Comparison of ENCODE assay signal across 18 cellular contexts in the genomic region with DNA sequence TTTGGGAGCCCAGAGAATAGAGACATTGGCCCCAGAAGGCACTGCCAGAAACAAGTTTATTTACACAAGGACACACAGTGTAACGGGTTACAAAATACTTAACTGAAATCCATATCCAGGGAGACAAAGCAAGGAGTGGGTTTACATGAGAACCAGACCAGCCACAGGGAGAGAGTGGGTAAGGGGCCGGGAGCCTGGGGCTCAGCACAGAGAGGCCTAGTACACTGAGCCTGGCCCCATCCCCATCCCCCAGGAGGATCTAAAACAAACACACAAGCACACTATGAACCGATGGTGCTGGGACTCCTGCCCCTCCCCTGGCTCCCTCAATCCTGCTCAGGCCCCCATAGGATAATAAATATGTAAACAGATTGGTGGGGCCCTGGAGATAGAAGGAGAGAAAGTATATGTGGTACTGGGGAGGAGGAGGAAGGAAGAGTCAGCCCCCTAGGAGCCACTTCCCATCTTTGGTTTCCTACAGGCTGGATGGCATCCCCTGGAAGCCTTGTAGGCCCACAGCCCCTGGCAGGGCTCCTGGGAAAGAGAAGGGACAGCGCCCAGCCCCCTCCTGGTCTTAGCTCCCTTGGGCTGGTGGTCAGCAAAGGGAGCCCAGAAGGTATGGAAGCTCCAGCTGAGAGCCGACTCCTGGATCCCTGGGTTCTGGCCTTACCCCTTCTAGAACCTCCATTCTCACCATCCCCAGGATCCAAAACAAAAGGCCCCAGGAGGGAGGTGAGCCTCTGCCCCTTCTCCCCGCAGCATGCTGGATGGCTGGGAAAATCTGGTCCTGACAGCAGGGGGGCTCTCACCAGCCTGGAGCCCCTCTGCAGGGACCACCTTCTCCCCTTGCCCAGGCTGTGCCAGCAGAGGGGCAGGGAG. TPM values are rescaled to one million over a fixed set of nuclear protein-coding genes. Genes with fewer than 3 reads are reported as not detected.
DNase-seq lines count a peak whose midpoint lies in the region; ATAC-seq and TF ChIP-seq lines count a peak whose summit lies in the region.
"Had no signal": no experiment of that assay in that cellular context is flagged by ENCODE, and none has a peak within 500 bp of the region (broad histone marks: within the 10 kb centered on the region; RNA-seq: fewer than 3 reads in every experiment).

No MANE protein-coding gene starts in this region.

- no peak overlapping the region for H3K4me3 Mint-ChIP-seq in immature natural killer cell
- H3K4me3 Mint-ChIP-seq: activated CD4-positive, alpha-beta T cell treated with anti-CD3 and anti-CD28 coated beads, Interleukin-2, amount 10 ng/mL, durations not matched to agents 7 days and 5 days; effector memory CD8-positive, alpha-beta T cell had no signal

- 60% methylated on average over 6 of the region's 6 CpGs for WGBS in liver

- DNase-seq in left ventricle myocardium inferior (no peak), right atrium auricular region (ENCODE audit: low spot score) (no peak), upper lobe of right lung (no peak), immature natural killer cell (no peak), NCI-H2196 (lab: John Stamatoyannopoulos, UW; ENCODE audit: unreplicated experiment) (no peak)
- DNase-seq: activated CD4-positive, alpha-beta T cell treated with anti-CD3 and anti-CD28 coated beads, Interleukin-2, amount 10 ng/mL, durations not matched to agents 7 days and 5 days; activated gamma-delta T cell; DMS79 treated with DMSO at 0.1 percent for 48 hours; effector memory CD8-positive, alpha-beta T cell; NCI-H1436 treated with DMSO at 0.1 percent for 48 hours; NCI-H510A had no signal

- intact Hi-C loops in left ventricle myocardium inferior (cut with micrococcal nuclease): no loop called here
- intact Hi-C loops in upper lobe of right lung (cut with DNase I): no loop called here

- H3K27ac ChIP-seq in left ventricle myocardium inferior (replicated peaks): peak overlapping the region; percentile 33
- no peak overlapping the region for H3K27ac ChIP-seq in right atrium auricular region
- H3K27ac ChIP-seq in VCaP: peak overlapping the region; percentile 98
- peak overlapping the region; percentile 44 to 54 for H3K27ac ChIP-seq in liver (ENCODE audit: low read depth in 1 of 2, low read length in 2 of 2)
- peak overlapping the region; percentile 36 for H3K27ac ChIP-seq in upper lobe of right lung
- H3K27ac ChIP-seq: KMS-11, ovary had no signal

- ATAC-seq in upper lobe of right lung (no peak), HG03139 (IDR thresholded peaks at IDR 0.05; ENCODE audit: unreplicated experiment) (no peak)
- ATAC-seq: effector memory CD8-positive, alpha-beta T cell; gastroesophageal sphincter; HCT116 had no signal

- TF ChIP-seq RAD21 in liver (IDR thresholded peaks at IDR 0.05): peak in 1 of 2 donors; percentile 43

- H3K4me1 ChIP-seq in left ventricle myocardium inferior: peaks cover 36% of the 10 kb centered on the region
- H3K4me1 ChIP-seq in right atrium auricular region: peaks cover 0 to 1% of the 10 kb centered on the region in 2 donors
- H3K4me1 ChIP-seq in liver (ENCODE audit: control insufficient read depth in 4 of 4, insufficient read depth in 4 of 4, low read length in 3 of 4): peaks cover 3 to 28% (median 22%) of the 10 kb centered on the region in 4 donors
- peaks cover 13% of the 10 kb centered on the region for H3K4me1 ChIP-seq in upper lobe of right lung

- H3K4me1 Mint-ChIP-seq in immature natural killer cell: peaks cover 3 to 4% of the 10 kb centered on the region in 2 donors

- no peak overlapping the region for H3K27ac Mint-ChIP-seq in immature natural killer cell

- H3K4me3 ChIP-seq in left ventricle myocardium inferior (no peak overlapping the region), right atrium auricular region (no peak overlapping the region), liver (ENCODE audit: low read depth in 1 of 3, low read length in 3 of 3) (no peak overlapping the region), upper lobe of right lung (no peak overlapping the region)
- H3K4me3 ChIP-seq: gastroesophageal sphincter, ovary had no signal

- H3K9me3 ChIP-seq in left ventricle myocardium inferior (replicated peaks): no peaks in the 10 kb centered on the region
- H3K9me3 ChIP-seq in right atrium auricular region: no peaks in the 10 kb centered on the region
- H3K9me3 ChIP-seq in liver (ENCODE audit: control insufficient read depth in 4 of 4, low read length in 3 of 4): no peaks in the 10 kb centered on the region
- H3K9me3 ChIP-seq in upper lobe of right lung: no peaks in the 10 kb centered on the region
- H3K9me3 ChIP-seq: gastroesophageal sphincter, ovary had no signal

- H3K36me3 ChIP-seq in left ventricle myocardium inferior (peaks cover 80% of the 10 kb centered on the region), right atrium auricular region (peaks cover 62% of the 10 kb centered on the region), liver (ENCODE audit: control insufficient read depth in 4 of 4, insufficient read depth in 3 of 4, low read depth in 1 of 4, low read length in 3 of 4) (peaks cover 0 to 29% (median 10%) of the 10 kb centered on the region in 4 donors), upper lobe of right lung (peaks cover 72% of the 10 kb centered on the region)
- H3K36me3 ChIP-seq: ovary had no signal

- H3K9me3 Mint-ChIP-seq in immature natural killer cell: no peaks in the 10 kb centered on the region
- H3K9me3 Mint-ChIP-seq: activated CD4-positive, alpha-beta T cell treated with anti-CD3 and anti-CD28 coated beads, Interleukin-2, amount 10 ng/mL, durations not matched to agents 7 days and 5 days; effector memory CD8-positive, alpha-beta T cell had no signal

- TF ChIP-seq CTCF in left ventricle myocardium inferior (IDR thresholded peaks at IDR 0.05; ENCODE audit: borderline replicate concordance) (no peak), right atrium auricular region (IDR thresholded peaks at IDR 0.05) (no peak), VCaP (conservative IDR thresholded peaks at IDR 0.05) (no peak), liver (IDR thresholded peaks at IDR 0.05; ENCODE audit: low read depth, low read length, missing input control) (no peak), upper lobe of right lung (IDR thresholded peaks at IDR 0.05) (no peak)

- peaks cover 0 to 8% (median 4%) of the 10 kb centered on the region in 3 donors for H3K36me3 Mint-ChIP-seq in immature natural killer cell

- no peak overlapping the region for H3K9ac ChIP-seq in liver (ENCODE audit: low read depth in 1 of 2, low read length in 2 of 2)
- H3K9ac ChIP-seq: KMS-11 had no signal

- H3K27me3 ChIP-seq in left ventricle myocardium inferior (ENCODE audit: low read depth): no peaks in the 10 kb centered on the region
- H3K27me3 ChIP-seq in right atrium auricular region: no peaks in the 10 kb centered on the region
- H3K27me3 ChIP-seq in liver (ENCODE audit: control insufficient read depth in 4 of 4, insufficient read depth in 4 of 4, low read length in 3 of 4): no peaks in the 10 kb centered on the region
- H3K27me3 ChIP-seq in upper lobe of right lung: no peaks in the 10 kb centered on the region
- H3K27me3 ChIP-seq: gastroesophageal sphincter, ovary had no signal

- peaks cover 0 to 2% (median 0%) of the 10 kb centered on the region in 3 donors for H3K27me3 Mint-ChIP-seq in immature natural killer cell (ENCODE audit: low read depth in 3 of 3)
- H3K27me3 Mint-ChIP-seq: activated CD4-positive, alpha-beta T cell treated with anti-CD3 and anti-CD28 coated beads, Interleukin-2, amount 10 ng/mL, durations not matched to agents 7 days and 5 days; effector memory CD8-positive, alpha-beta T cell had no signal

TF ChIP-seq in liver, 16 proteins besides CTCF, POLR2A, EP300 and RAD21 (continues in another document):
- TF ChIP-seq RXRA (IDR thresholded peaks at IDR 0.05) (peak in 1 of 2 donors; percentile 9), HNF4G (IDR thresholded peaks at IDR 0.05) (no peak), FOXA2 (IDR thresholded peaks at IDR 0.05) (peak; percentile 72), HNF4A (conservative IDR thresholded peaks at IDR 0.05) (peak; percentile 41), ZBTB33 (IDR thresholded peaks at IDR 0.05) (no peak), MAX (IDR thresholded peaks at IDR 0.05) (no peak), ATF3 (IDR thresholded peaks at IDR 0.05) (no peak), JUND (IDR thresholded peaks at IDR 0.05) (no peak), TAF1 (conservative IDR thresholded peaks at IDR 0.05) (no peak)

RNA-seq across cellular contexts. Expression of gene G6PC3, which starts 6.4 kb away (rescaled TPM):
- total RNA-seq in left ventricle myocardium inferior (29.3 TPM), right atrium auricular region (10 to 100 TPM; 36.0 to 41.1 TPM), liver (1 to 10 TPM; 6.7 to 7.8 TPM), upper lobe of right lung (39.7 TPM)
- polyA plus RNA-seq in liver (10 to 100 TPM in 1 of 2 donors, 1 to 10 TPM in 1; 8.7 to 15.1 TPM), immature natural killer cell (10 to 100 TPM; 30.9 to 41.6 (median 31.5) TPM)

RNA-seq across cellular contexts. Expression of gene LSM12, which starts 10.5 kb away (rescaled TPM):
- total RNA-seq in left ventricle myocardium inferior (41.2 TPM), right atrium auricular region (10 to 100 TPM; 36.8 to 41.3 TPM), liver (10 to 100 TPM; 12.1 to 13.6 TPM), upper lobe of right lung (39.8 TPM)
- polyA plus RNA-seq in liver (10 to 100 TPM; 16.7 to 31.9 TPM), immature natural killer cell (10 to 100 TPM; 56.5 to 82.6 (median 77.9) TPM)

RNA-seq across cellular contexts. Expression of gene HDAC5, which starts 46.5 kb away (rescaled TPM):
- 62.6 TPM for total RNA-seq in left ventricle myocardium inferior
- total RNA-seq in right atrium auricular region: 100 to 1,000 TPM in 1 of 2 donors, 10 to 100 TPM in 1; 80.0 to 138 TPM
- 10 to 100 TPM; 18.2 to 20.3 TPM for total RNA-seq in liver
- 10 to 100 TPM in 1 of 2 donors, 1 to 10 TPM in 1; 5.8 to 10.7 TPM for polyA plus RNA-seq in liver
- 55.3 TPM for total RNA-seq in upper lobe of right lung
- polyA plus RNA-seq in immature natural killer cell: 10 to 100 TPM; 12.0 to 28.7 (median 20.3) TPM

Comparison
In these comparisons a context has a peak if more than half of its experiments do, and no peak if none do; other contexts are left out.
1. H3K27ac ChIP-seq: peak in left ventricle myocardium inferior (single experiment), VCaP (single experiment), liver (2 of 2) and upper lobe of right lung (single experiment); none in right atrium auricular region (0 of 2).